ENCODE assay signal across 1 cellular context in genomic region chr17:80729016-80729415, GRCh38.
TF ChIP-seq lines count a peak whose summit lies in the region.

No MANE protein-coding gene starts in this region.

TF ChIP-seq in H1, 55 proteins besides CTCF, POLR2A, EP300 and RAD21 (continued from another document):
- no peak for TF ChIP-seq CHD7 (IDR thresholded peaks at IDR 0.05; ENCODE audit: insufficient replicate concordance, low read length)
- TF ChIP-seq CBX8 (IDR thresholded peaks at IDR 0.05; ENCODE audit: borderline replicate concordance, low read depth, low read length): no peak
- no peak for TF ChIP-seq JUN (IDR thresholded peaks at IDR 0.05; ENCODE audit: low read depth, low read length)
- no peak for TF ChIP-seq SP1 (IDR thresholded peaks at IDR 0.05; ENCODE audit: low read depth, low read length)
- TF ChIP-seq KDM4A (IDR thresholded peaks at IDR 0.05; ENCODE audit: low read depth, low read length, severe bottlenecking): no peak
- TF ChIP-seq E2F6 (IDR thresholded peaks at IDR 0.05): no peak
- no peak for TF ChIP-seq MAFK (IDR thresholded peaks at IDR 0.05; ENCODE audit: low read depth, low read length)
- TF ChIP-seq KDM1A (IDR thresholded peaks at IDR 0.05; ENCODE audit: borderline replicate concordance, low read length): no peak
- TF ChIP-seq SIN3A (conservative IDR thresholded peaks at IDR 0.05 in 1 of 2, IDR thresholded peaks at IDR 0.05 in 1 of 2; ENCODE audit: low read depth in 1 of 2, low read length in 2 of 2): no peak
